Comparison of ENCODE assay signal across 8 cellular contexts in the genomic region with DNA sequence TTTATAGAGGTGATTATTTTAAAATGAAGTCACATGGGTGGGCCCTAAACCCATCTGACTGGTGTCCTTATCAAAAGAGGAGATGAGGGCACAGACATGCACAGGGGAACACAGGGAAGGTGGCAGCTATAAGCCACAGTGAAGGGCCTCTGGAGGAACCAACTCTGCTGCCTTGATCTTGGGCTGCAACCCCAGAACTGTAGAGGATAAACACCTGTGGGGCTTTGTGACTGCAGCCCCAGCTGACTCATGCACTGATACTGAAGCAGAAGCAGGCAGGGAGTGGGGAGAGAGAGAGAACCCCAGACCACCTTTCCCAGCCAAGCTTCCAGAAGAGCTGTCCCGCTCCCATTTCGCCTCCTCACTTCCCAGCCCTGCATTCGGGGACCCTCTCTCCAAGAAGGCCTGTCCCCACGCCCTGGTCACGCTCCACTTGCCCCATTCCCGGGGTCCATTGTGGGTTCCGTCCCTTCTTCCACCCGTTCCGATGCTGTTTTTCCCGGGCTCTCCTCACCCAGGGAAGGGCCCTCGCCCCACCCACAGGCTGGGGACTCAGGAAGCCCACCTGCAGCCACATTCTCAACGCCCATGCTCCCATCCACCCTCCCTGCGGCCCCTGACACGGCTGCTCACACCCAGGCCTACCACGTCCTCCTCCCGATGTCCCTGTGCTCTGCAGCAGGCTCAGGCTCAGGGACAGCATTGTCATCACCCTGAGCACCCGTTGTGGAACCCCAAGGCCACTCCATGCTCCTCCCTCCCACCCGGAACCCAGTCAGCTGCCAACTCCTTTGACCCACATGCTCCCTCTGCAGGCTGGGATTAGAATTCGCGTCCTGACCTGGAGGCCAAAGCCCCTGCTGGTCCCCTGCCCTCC.
DNase-seq lines count a peak whose midpoint lies in the region; ATAC-seq and TF ChIP-seq lines count a peak whose summit lies in the region.

No MANE protein-coding gene starts in this region.

- DNase-seq in EL (peak; percentile 29), NCI-H69 (lab: John Stamatoyannopoulos, UW) (peak; percentile 36), dermis blood vessel endothelial cell (peak; percentile 47), osteocyte (ENCODE audit: extremely low spot score, unreplicated experiment) (no peak), D341Med (ENCODE audit: low spot score) (no peak)
- DNase-seq in activated naive CD4-positive, alpha-beta T cell treated with anti-CD3 and anti-CD28 coated beads, Interleukin-2, amount 50 U/mL, for 16 hours, result no peak

- H3K4me1 Mint-ChIP-seq in osteocyte (ENCODE audit: unreplicated experiment), result no peaks in the 10 kb centered on the region

- H3K36me3 Mint-ChIP-seq in osteocyte (ENCODE audit: unreplicated experiment), result no peaks in the 10 kb centered on the region

- no peak overlapping the region for H3K4me3 Mint-ChIP-seq in osteocyte (ENCODE audit: unreplicated experiment)

- no peak overlapping the region for H3K27ac Mint-ChIP-seq in osteocyte (ENCODE audit: unreplicated experiment)

- H3K27me3 Mint-ChIP-seq in osteocyte (ENCODE audit: unreplicated experiment), result peaks cover 51% of the 10 kb centered on the region

- no peak for ATAC-seq in HG03457 (IDR thresholded peaks at IDR 0.05; ENCODE audit: unreplicated experiment)

- TF ChIP-seq CTCF in 22Rv1 (IDR thresholded peaks at IDR 0.05) (peak; percentile 87), osteocyte (IDR thresholded peaks at IDR 0.05) (peak; percentile 52)

- H3K9me3 Mint-ChIP-seq in osteocyte (ENCODE audit: unreplicated experiment), result no peaks in the 10 kb centered on the region

- H3K27ac ChIP-seq in 22Rv1, result no peak overlapping the region

Comparison
In these comparisons a context has a peak if more than half of its experiments do, and no peak if none do; other contexts are left out.
1. DNase-seq: peak in EL (single experiment), NCI-H69 (single experiment) and dermis blood vessel endothelial cell (single experiment); none in osteocyte (single experiment), D341Med (single experiment) and activated naive CD4-positive, alpha-beta T cell treated with anti-CD3 and anti-CD28 coated beads, Interleukin-2, amount 50 U/mL, for 16 hours (single experiment).